17 cellular contexts compared by ENCODE assay signal in genomic region chr10:63375859-63376258, GRCh38.
DNase-seq lines count a peak whose midpoint lies in the region; ATAC-seq and TF ChIP-seq lines count a peak whose summit lies in the region.
"Had no signal": no experiment of that assay in that cellular context is flagged by ENCODE, and none has a peak within 500 bp of the region (broad histone marks: within the 10 kb centered on the region; RNA-seq: fewer than 3 reads in every experiment).

No MANE protein-coding gene starts in this region.

- DNase-seq in Right ventricle myocardium inferior (ENCODE audit: missing footprints), result no peak
- no peak for DNase-seq in cardiac septum (ENCODE audit: low spot score)
- DNase-seq in choroid plexus epithelial cell (ENCODE audit: low read depth), result peak; percentile 91
- no peak for DNase-seq in right cardiac atrium
- DNase-seq in OCI-M1 (lab: John Stamatoyannopoulos, UW), result no peak
- DNase-seq in epidermal melanocyte (ENCODE audit: insufficient read length, low spot score), result no peak
- no peak for DNase-seq in DMS114 treated with DMSO at 0.1 percent for 48 hours (lab: John Stamatoyannopoulos, UW; ENCODE audit: unreplicated experiment)
- DNase-seq: 8988T; CD4-positive, CD25-positive, alpha-beta regulatory T cell; head of caudate nucleus; mammary epithelial cell; naive thymus-derived CD8-positive, alpha-beta T cell; NCI-H187; SIG-M5; stimulated activated naive CD8-positive, alpha-beta T cell treated with anti-CD3 and anti-CD28 coated beads, Interleukin-15, Interleukin-2, amounts not matched to agents 100 U/mL and 50 U/mL, for 24 hours had no signal

- H3K9ac ChIP-seq in subcutaneous abdominal adipose tissue (ENCODE audit: low read length in 5 of 5), result no peak overlapping the region

- intact Hi-C loops in Right ventricle myocardium inferior (cut with DNase I), result no loop called here
- intact Hi-C loops in cardiac septum (cut with DNase I), result no loop called here
- intact Hi-C loops in right cardiac atrium (cut with DNase I), result no loop called here

- H3K9me3 ChIP-seq in right cardiac atrium (ENCODE audit: control insufficient read depth, low read length), result no peaks in the 10 kb centered on the region
- no peaks in the 10 kb centered on the region for H3K9me3 ChIP-seq in subcutaneous abdominal adipose tissue (ENCODE audit: control insufficient read depth in 5 of 5, low read length in 5 of 5)

- H3K27ac ChIP-seq in right cardiac atrium (ENCODE audit: low read length) (no peak overlapping the region), subcutaneous abdominal adipose tissue (ENCODE audit: low read depth, low read length) (peak overlapping the region; percentile 35)

- ATAC-seq in Right ventricle myocardium inferior, result peak; percentile 37
- peak; percentile 50 to 72 for ATAC-seq in right cardiac atrium
- ATAC-seq: activated CD4-positive, CD25-positive, alpha-beta regulatory T cell treated with anti-CD3 and anti-CD28 coated beads, Interleukin-2, amount 50 U/mL, for 24 hours; naive thymus-derived CD8-positive, alpha-beta T cell; stimulated activated naive CD8-positive, alpha-beta T cell treated with anti-CD3 and anti-CD28 coated beads, Interleukin-15, Interleukin-2, amounts not matched to agents 100 U/mL and 50 U/mL, for 24 hours had no signal

- H3K36me3 ChIP-seq in subcutaneous abdominal adipose tissue (ENCODE audit: control insufficient read depth in 5 of 5, insufficient read depth in 5 of 5, low read length in 5 of 5), result no peaks in the 10 kb centered on the region

- WGBS in right cardiac atrium, result 72% methylated on average over 2 of the region's 2 CpGs

- no peak for TF ChIP-seq CTCF in choroid plexus epithelial cell (conservative IDR thresholded peaks at IDR 0.05; ENCODE audit: low read depth, low read length)

- H3K4me1 ChIP-seq in right cardiac atrium (ENCODE audit: control insufficient read depth, insufficient read depth, low read length) (no peaks in the 10 kb centered on the region), subcutaneous abdominal adipose tissue (ENCODE audit: control insufficient read depth in 5 of 5, insufficient read depth in 5 of 5, low read length in 5 of 5) (peaks cover 0 to 28% (median 15%) of the 10 kb centered on the region in 5 donors)

- H3K27me3 ChIP-seq in right cardiac atrium (ENCODE audit: control insufficient read depth, insufficient read depth), result no peaks in the 10 kb centered on the region
- no peaks in the 10 kb centered on the region for H3K27me3 ChIP-seq in subcutaneous abdominal adipose tissue (ENCODE audit: control insufficient read depth in 5 of 5, insufficient read depth in 4 of 5, low read length in 5 of 5)

- H3K4me3 ChIP-seq in choroid plexus epithelial cell (ENCODE audit: low read depth, low read length), result no peak overlapping the region
- H3K4me3 ChIP-seq in right cardiac atrium (ENCODE audit: low read length), result no peak overlapping the region
- no peak overlapping the region for H3K4me3 ChIP-seq in subcutaneous abdominal adipose tissue (ENCODE audit: low read depth in 1 of 5, low read length in 5 of 5)
